20 cellular contexts compared by ENCODE assay signal in genomic region chr18:13653746-13654455, GRCh38.
A peak's percentile ranks its signal among the peaks of the same experiment; 100 is the strongest.
DNase-seq lines count a peak whose midpoint lies in the region; ATAC-seq lines count a peak whose summit lies in the region.
"Had no signal": no experiment of that assay in that cellular context is flagged by ENCODE, and none has a peak within 500 bp of the region (broad histone marks: within the 10 kb centered on the region; RNA-seq: fewer than 3 reads in every experiment).

No MANE protein-coding gene starts in this region.

- H3K4me1 Mint-ChIP-seq in activated T-cell treated with anti-CD3 and anti-CD28 coated beads, Interleukin-2, amount 50 U/mL, for 24 hours (ENCODE audit: low read depth) = peaks cover 9% of the 10 kb centered on the region
- H3K4me1 Mint-ChIP-seq in activated T-cell treated with anti-CD3 and anti-CD28 coated beads, Interleukin-2, amount 50 U/mL, for 4 hours (ENCODE audit: low read depth) = no peaks in the 10 kb centered on the region
- H3K4me1 Mint-ChIP-seq: activated CD4-positive, alpha-beta memory T cell treated with anti-CD3 and anti-CD28 coated beads, Interleukin-2, amount 10 ng/mL, durations not matched to agents 7 days and 5 days had no signal

- peak overlapping the region; percentile 35 for H3K27ac Mint-ChIP-seq in activated T-cell treated with anti-CD3 and anti-CD28 coated beads, Interleukin-2, amount 50 U/mL, for 24 hours
- H3K27ac Mint-ChIP-seq: activated CD4-positive, alpha-beta memory T cell treated with anti-CD3 and anti-CD28 coated beads, Interleukin-2, amount 10 ng/mL, durations not matched to agents 7 days and 5 days; activated T-helper 2 cell treated with anti-CD3 and anti-CD28 coated beads, Interferon-gamma antibody, Interleukin-2, Interleukin-4, amounts not matched to agents 10 μg/mL and 5 μg/mL and 100 μg/mL, durations not matched to agents 14 hours and 24 hours and 36 hours; dendritic cell treated with granulocyte-macrophage colony-stimulating factor and Interleukin-4, amounts not matched to agents 40 ng/mL and 50 ng/mL, for 4 days had no signal

- no peaks in the 10 kb centered on the region for H3K9me3 Mint-ChIP-seq in activated T-cell treated with anti-CD3 and anti-CD28 coated beads, Interleukin-2, amount 50 U/mL, for 24 hours
- no peaks in the 10 kb centered on the region for H3K9me3 Mint-ChIP-seq in activated T-cell treated with anti-CD3 and anti-CD28 coated beads, Interleukin-2, amount 50 U/mL, for 4 hours
- H3K9me3 Mint-ChIP-seq: activated CD4-positive, alpha-beta memory T cell treated with anti-CD3 and anti-CD28 coated beads, Interleukin-2, amount 10 ng/mL, durations not matched to agents 7 days and 5 days; activated T-helper 2 cell treated with anti-CD3 and anti-CD28 coated beads, Interferon-gamma antibody, Interleukin-2, Interleukin-4, amounts not matched to agents 10 μg/mL and 5 μg/mL and 100 μg/mL, durations not matched to agents 14 hours and 24 hours and 36 hours; dendritic cell treated with granulocyte-macrophage colony-stimulating factor and Interleukin-4, amounts not matched to agents 40 ng/mL and 50 ng/mL, for 4 days had no signal

- H3K4me3 Mint-ChIP-seq in activated T-cell treated with anti-CD3 and anti-CD28 coated beads, Interleukin-2, amount 50 U/mL, for 24 hours = no peak overlapping the region
- no peak overlapping the region for H3K4me3 Mint-ChIP-seq in activated T-cell treated with anti-CD3 and anti-CD28 coated beads, Interleukin-2, amount 50 U/mL, for 4 hours
- H3K4me3 Mint-ChIP-seq: activated CD4-positive, alpha-beta memory T cell treated with anti-CD3 and anti-CD28 coated beads, Interleukin-2, amount 10 ng/mL, durations not matched to agents 7 days and 5 days; dendritic cell treated with granulocyte-macrophage colony-stimulating factor and Interleukin-4, amounts not matched to agents 40 ng/mL and 50 ng/mL, for 4 days had no signal

- no peaks in the 10 kb centered on the region for H3K27me3 Mint-ChIP-seq in activated T-cell treated with anti-CD3 and anti-CD28 coated beads, Interleukin-2, amount 50 U/mL, for 24 hours
- H3K27me3 Mint-ChIP-seq in activated T-cell treated with anti-CD3 and anti-CD28 coated beads, Interleukin-2, amount 50 U/mL, for 4 hours (ENCODE audit: low read depth) = no peaks in the 10 kb centered on the region
- H3K27me3 Mint-ChIP-seq: activated CD4-positive, alpha-beta memory T cell treated with anti-CD3 and anti-CD28 coated beads, Interleukin-2, amount 10 ng/mL, durations not matched to agents 7 days and 5 days had no signal

- H3K27ac ChIP-seq in temporal lobe (ENCODE audit: low read depth, low read length) = peak overlapping the region; percentile 17
- H3K27ac ChIP-seq: spleen had no signal

- ATAC-seq in activated T-cell treated with anti-CD3 and anti-CD28 coated beads, Interleukin-2, amount 50 U/mL, for 4 hours = no peak
- ATAC-seq in HG03045 (IDR thresholded peaks at IDR 0.05; ENCODE audit: unreplicated experiment) = no peak
- ATAC-seq: esophagus mucosa, HCT116, PC-3 had no signal

- H3K36me3 Mint-ChIP-seq in activated T-cell treated with anti-CD3 and anti-CD28 coated beads, Interleukin-2, amount 50 U/mL, for 24 hours (ENCODE audit: low read depth) = no peaks in the 10 kb centered on the region
- H3K36me3 Mint-ChIP-seq in activated T-cell treated with anti-CD3 and anti-CD28 coated beads, Interleukin-2, amount 50 U/mL, for 4 hours (ENCODE audit: insufficient read depth) = no peaks in the 10 kb centered on the region

- no peak for DNase-seq in activated T-cell treated with anti-CD3 and anti-CD28 coated beads, Interleukin-2, amount 50 U/mL, for 24 hours
- no peak for DNase-seq in activated T-cell treated with anti-CD3 and anti-CD28 coated beads, Interleukin-2, amount 50 U/mL, for 4 hours
- DNase-seq in NCI-H2171 treated with DMSO at 0.1 percent for 48 hours (lab: John Stamatoyannopoulos, UW) (peak; percentile 70), hippocampal formation (lab: John Stamatoyannopoulos, UW) (peak; percentile 28), putamen (ENCODE audit: low spot score) (no peak), EL (no peak)
- DNase-seq: activated CD4-positive, alpha-beta memory T cell treated with anti-CD3 and anti-CD28 coated beads, Interleukin-2, amount 10 ng/mL, durations not matched to agents 7 days and 5 days; GF-D8; islet precursor cell; midbrain; NCI-H226; PC-3; spleen; stimulated activated naive CD4-positive, alpha-beta T cell treated with Interleukin-2 at 50 U/mL for 16 hours had no signal

Comparison
In these comparisons a context has a peak if more than half of its experiments do, and no peak if none do; other contexts are left out.
1. DNase-seq: peak in NCI-H2171 treated with DMSO at 0.1 percent for 48 hours (single experiment) and hippocampal formation (2 of 2); none in activated T-cell treated with anti-CD3 and anti-CD28 coated beads, Interleukin-2, amount 50 U/mL, for 24 hours (single experiment), activated T-cell treated with anti-CD3 and anti-CD28 coated beads, Interleukin-2, amount 50 U/mL, for 4 hours (single experiment), putamen (single experiment) and EL (single experiment).